32 cellular contexts compared by ENCODE assay signal in the genomic region with DNA sequence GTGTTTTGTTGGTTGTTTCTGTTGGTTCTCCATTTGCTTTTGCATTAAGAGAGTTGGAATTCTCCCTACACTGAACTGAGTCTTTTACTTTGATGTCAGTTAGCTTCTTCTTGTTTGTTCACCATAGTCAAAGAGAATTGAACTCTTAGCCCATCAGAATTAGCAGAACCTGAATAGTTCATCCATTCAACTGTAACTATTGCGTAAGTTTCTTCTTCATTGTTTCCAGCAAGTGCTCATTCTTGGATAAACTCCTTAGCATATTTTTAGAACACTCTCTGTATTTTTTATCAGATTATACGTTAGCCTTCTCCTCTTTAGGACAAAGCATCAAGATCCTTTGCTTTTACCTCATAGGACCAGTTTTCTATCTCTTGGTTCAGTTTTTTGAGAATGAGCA.
"Had no signal": no experiment of that assay in that cellular context is flagged by ENCODE, and none has a peak within 500 bp of the region (broad histone marks: within the 10 kb centered on the region; RNA-seq: fewer than 3 reads in every experiment).

No MANE protein-coding gene starts in this region.

- H3K4me3 ChIP-seq: adrenal gland, ascending aorta, body of pancreas, breast epithelium, cardiac muscle cell had no signal

- H3K27ac ChIP-seq: adrenal gland, ascending aorta, body of pancreas, brain microvascular endothelial cell, breast epithelium, cardiac muscle cell had no signal

- FAIRE-seq: astrocyte, bronchial epithelial cell had no signal

- H3K27me3 ChIP-seq: adrenal gland, ascending aorta, body of pancreas, brain microvascular endothelial cell, breast epithelium had no signal

- DNase-seq: activated effector memory CD4-positive, alpha-beta T cell treated with anti-CD3 and anti-CD28 coated beads, Interleukin-2, amount 50 U/mL, for 16 hours; activated effector memory CD4-positive, alpha-beta T cell treated with Interleukin-2 at 50 U/mL for 16 hours; activated gamma-delta T cell; activated gamma-delta T cell treated with Interleukin-2 at 50 U/mL for 16 hours; activated naive CD4-positive, alpha-beta T cell; activated naive CD4-positive, alpha-beta T cell treated with anti-CD3 and anti-CD28 coated beads for 36 hours; activated naive CD4-positive, alpha-beta T cell treated with anti-CD3 and anti-CD28 coated beads, Interleukin-2, amount 10 ng/mL, durations not matched to agents 7 days and 5 days; activated naive CD4-positive, alpha-beta T cell treated with anti-CD3 and anti-CD28 coated beads, Interleukin-2, amount 50 U/mL, for 16 hours; activated naive CD4-positive, alpha-beta T cell treated with Interleukin-2 at 50 U/mL for 16 hours; activated naive CD8-positive, alpha-beta T cell treated with anti-CD3 and anti-CD28 coated beads for 36 hours; activated naive CD8-positive, alpha-beta T cell treated with anti-CD3 and anti-CD28 coated beads, Interleukin-2, amount 10 ng/mL, durations not matched to agents 7 days and 5 days; activated naive CD8-positive, alpha-beta T cell treated with anti-CD3 and anti-CD28 coated beads, Interleukin-2, amount 50 U/mL, for 24 hours; activated T-cell treated with anti-CD3 and anti-CD28 coated beads, Interleukin-2, amount 50 U/mL, for 1 hour; activated T-cell treated with anti-CD3 and anti-CD28 coated beads, Interleukin-2, amount 50 U/mL, for 24 hours; activated T-cell treated with anti-CD3 and anti-CD28 coated beads, Interleukin-2, amount 50 U/mL, for 4 hours; activated T-cell treated with anti-CD3 and anti-CD28 coated beads, Interleukin-2, amount 50 U/mL, for 48 hours; activated T-cell treated with anti-CD3 and anti-CD28 coated beads, Interleukin-2, amount 50 U/mL, for 72 hours; adrenal gland; amniotic stem cell; amygdala; anterior cingulate cortex; aorta; body of pancreas; brain microvascular endothelial cell; caudate nucleus; central memory CD4-positive, alpha-beta T cell; cerebellar nuclear complex had no signal

- H3K36me3 ChIP-seq: adrenal gland, ascending aorta, brain microvascular endothelial cell, breast epithelium, cardiac muscle cell had no signal

- H3K9me3 ChIP-seq: ascending aorta, body of pancreas had no signal

- H3K4me1 ChIP-seq: adrenal gland, ascending aorta, body of pancreas, breast epithelium had no signal
